Comparison of ENCODE assay signal across 13 cellular contexts in the genomic region with DNA sequence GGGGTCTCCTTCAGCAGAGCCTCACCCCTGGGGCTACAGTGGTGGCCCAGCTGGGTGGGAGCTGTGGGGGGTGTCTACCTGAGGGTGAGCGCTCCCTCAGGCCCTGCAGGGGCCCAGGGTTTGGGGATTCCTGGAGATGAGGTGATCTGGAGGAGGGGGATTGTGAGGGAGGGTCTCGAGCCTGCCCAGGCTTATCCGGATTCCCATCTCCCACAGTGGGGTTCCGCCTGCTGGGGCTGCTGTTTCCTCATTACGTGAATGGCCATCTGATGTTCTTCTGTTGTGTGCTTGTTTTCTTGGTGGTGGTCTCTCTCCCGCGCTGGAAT. TPM values are rescaled to one million over a fixed set of nuclear protein-coding genes. Genes with fewer than 3 reads are reported as not detected.
A peak's percentile ranks its signal among the peaks of the same experiment; 100 is the strongest.
DNase-seq lines count a peak whose midpoint lies in the region; ATAC-seq, FAIRE-seq and TF ChIP-seq lines count a peak whose summit lies in the region.
"Had no signal": no experiment of that assay in that cellular context is flagged by ENCODE, and none has a peak within 500 bp of the region (broad histone marks: within the 10 kb centered on the region; RNA-seq: fewer than 3 reads in every experiment).

No MANE protein-coding gene starts in this region.

- peaks cover 30% of the 10 kb centered on the region for H3K4me1 Mint-ChIP-seq in Caco-2 (ENCODE audit: low read depth, unreplicated experiment)
- peaks cover 37% of the 10 kb centered on the region for H3K4me1 Mint-ChIP-seq in endothelial cell (ENCODE audit: unreplicated experiment)

- POLR2A ChIA-PET in Caco-2 (lab: Charles Lee) = no interaction called here

- H3K36me3 ChIP-seq in Caco-2 (ENCODE audit: control insufficient read depth, insufficient read depth, low read length) = no peaks in the 10 kb centered on the region
- peaks cover 10% of the 10 kb centered on the region; the same call in 1 of the 2 replicates for H3K36me3 ChIP-seq in Loucy (ENCODE audit: insufficient read depth, low read length)
- no peaks in the 10 kb centered on the region for H3K36me3 ChIP-seq in skeletal muscle tissue (ENCODE audit: control insufficient read depth in 3 of 3, insufficient read depth in 3 of 3, low read length in 3 of 3)
- H3K36me3 ChIP-seq: SJCRH30 had no signal

- H3K36me3 Mint-ChIP-seq in Caco-2 (ENCODE audit: insufficient read depth, unreplicated experiment) (peaks cover 24% of the 10 kb centered on the region), endothelial cell (ENCODE audit: low read depth, unreplicated experiment) (peaks cover 24% of the 10 kb centered on the region)

- peak overlapping the region; percentile 83 for H3K27ac ChIP-seq in skeletal muscle tissue (ENCODE audit: low read depth, low read length)
- H3K27ac ChIP-seq: SJCRH30 had no signal

- peak overlapping the region; percentile 89 for H3K4me2 ChIP-seq in Loucy (ENCODE audit: low read depth, low read length, poor library complexity, severe bottlenecking)

- CTCF ChIA-PET in Caco-2 (lab: Charles Lee) = no interaction called here

- peaks cover 94% of the 10 kb centered on the region for H3K79me2 ChIP-seq in Loucy (ENCODE audit: insufficient read depth, low read length)

- H3K27me3 ChIP-seq in Caco-2 (replicated peaks; ENCODE audit: control insufficient read depth, insufficient read depth, low read length) (no peaks in the 10 kb centered on the region), Loucy (ENCODE audit: insufficient read depth, low read length, poor library complexity, severe bottlenecking) (no peaks in the 10 kb centered on the region), skeletal muscle tissue (ENCODE audit: control insufficient read depth in 3 of 3, insufficient read depth in 3 of 3, low read length in 3 of 3) (no peaks in the 10 kb centered on the region)
- H3K27me3 ChIP-seq: SJCRH30 had no signal

- intact Hi-C loops in Caco-2 (cut with micrococcal nuclease; ENCODE audit: unreplicated experiment) = no loop called here

- DNase-seq in Caco-2 (no peak), endothelial cell (ENCODE audit: low spot score) (no peak), GM20000 (ENCODE audit: low spot score) (no peak), urothelium cell line (ENCODE audit: low spot score) (no peak)
- DNase-seq: activated CD8-positive, alpha-beta memory T cell treated with anti-CD3 and anti-CD28 coated beads, Interleukin-2, amount 50 U/mL, for 48 hours; aorta; effector CD8-positive, alpha-beta T cell; SJCRH30; stimulated activated CD4-positive, alpha-beta T cell treated with anti-CD3 and anti-CD28 coated beads, Interleukin-4, amount 100 ng/mL, for 1 hour had no signal

- H3F3A ChIP-seq in Loucy (ENCODE audit: low read depth) = no peaks in the 10 kb centered on the region

- H3K4me3 ChIP-seq in Caco-2 (ENCODE audit: low read depth, low read length) (no peak overlapping the region), Loucy (ENCODE audit: low read length, poor library complexity, severe bottlenecking) (peak overlapping the region; percentile 81), skeletal muscle tissue (ENCODE audit: low read length in 3 of 3) (peak overlapping the region in 2 of 3 donors; percentile 13 to 64)
- H3K4me3 ChIP-seq: SJCRH30 had no signal

- peaks cover 21% of the 10 kb centered on the region for H3K4me1 ChIP-seq in Caco-2
- H3K4me1 ChIP-seq in Loucy (ENCODE audit: insufficient read depth, low read length, poor library complexity, severe bottlenecking) = peaks cover 41% of the 10 kb centered on the region
- peaks cover 81 to 90% (median 86%) of the 10 kb centered on the region in 3 donors for H3K4me1 ChIP-seq in skeletal muscle tissue (ENCODE audit: control insufficient read depth in 3 of 3, insufficient read depth in 3 of 3, low read length in 3 of 3)

- no peaks in the 10 kb centered on the region for H3K9me3 ChIP-seq in Caco-2
- H3K9me3 ChIP-seq in Loucy (ENCODE audit: insufficient read depth, low read depth, low read length) = no peaks in the 10 kb centered on the region
- H3K9me3 ChIP-seq in skeletal muscle tissue (ENCODE audit: control insufficient read depth in 3 of 3, low read length in 3 of 3) = no peaks in the 10 kb centered on the region
- H3K9me3 ChIP-seq: SJCRH30 had no signal

- H3K9me2 ChIP-seq in Loucy (replicated peaks; ENCODE audit: low read depth, low read length) = no peaks in the 10 kb centered on the region

- no peak overlapping the region for H2AFZ ChIP-seq in Loucy (ENCODE audit: low read length)

- ATAC-seq in GM19395 (IDR thresholded peaks at IDR 0.05; ENCODE audit: unreplicated experiment) = no peak

- H3K9ac ChIP-seq in Loucy (ENCODE audit: low read depth, low read length, poor library complexity, severe bottlenecking) (peak overlapping the region; percentile 41), skeletal muscle tissue (ENCODE audit: low read depth in 1 of 3, low read length in 3 of 3) (peak overlapping the region; percentile 58 to 83 (median 60))

- H3K9me3 Mint-ChIP-seq in Caco-2 (ENCODE audit: unreplicated experiment) = no peaks in the 10 kb centered on the region
- H3K9me3 Mint-ChIP-seq in endothelial cell (ENCODE audit: unreplicated experiment) = no peaks in the 10 kb centered on the region

- H3K27me3 Mint-ChIP-seq in Caco-2 (ENCODE audit: insufficient read depth, unreplicated experiment) (no peaks in the 10 kb centered on the region), endothelial cell (ENCODE audit: unreplicated experiment) (peaks cover 19% of the 10 kb centered on the region)

- no peak for FAIRE-seq in urothelium cell line (lab: Jason Lieb, UNC)

- BruUV-seq in Caco-2 (replicated peaks; lab: Mats Ljungman, UMichigan) = no TSS peak

- TF ChIP-seq CTCF in Caco-2 (IDR thresholded peaks at IDR 0.05; ENCODE audit: insufficient read depth in 1 of 2, low read depth in 1 of 2, low read length in 1 of 2, severe bottlenecking in 1 of 2, unreplicated experiment in 1 of 2) = no peak
- no peak for TF ChIP-seq CTCF in Loucy (conservative IDR thresholded peaks at IDR 0.05; ENCODE audit: low read length)
- TF ChIP-seq CTCF in endothelial cell (IDR thresholded peaks at IDR 0.05; ENCODE audit: unreplicated experiment) = no peak
- no peak for TF ChIP-seq CTCF in GM20000 (IDR thresholded peaks at IDR 0.05; ENCODE audit: extremely low read depth, missing control alignments)

- H4K20me1 ChIP-seq in Loucy (ENCODE audit: insufficient read depth, low read length, poor library complexity, severe bottlenecking) = peaks cover 75% of the 10 kb centered on the region

- peak overlapping the region; percentile 51 for H3K27ac Mint-ChIP-seq in Caco-2 (ENCODE audit: unreplicated experiment)
- peak overlapping the region; percentile 18 for H3K27ac Mint-ChIP-seq in endothelial cell (ENCODE audit: unreplicated experiment)

- no peak overlapping the region for H3K4me3 Mint-ChIP-seq in Caco-2 (ENCODE audit: unreplicated experiment)
- H3K4me3 Mint-ChIP-seq in endothelial cell (ENCODE audit: unreplicated experiment) = no peak overlapping the region

RNA-seq across cellular contexts. Expression of a gene that starts 4.4 kb away (rescaled TPM):
- total RNA-seq in Caco-2 (2022) (42.1 and 47.7 TPM in 2 replicates), endothelial cell (ENCODE audit: unreplicated experiment) (34.7 TPM), skeletal muscle tissue (16.2 TPM)

RNA-seq across cellular contexts. Expression of a gene that starts 18.4 kb away (rescaled TPM):
- total RNA-seq in Caco-2 (2022) = 45.8 and 49.3 TPM in 2 replicates
- 30.8 TPM for total RNA-seq in endothelial cell (ENCODE audit: unreplicated experiment)
- 16.7 TPM for total RNA-seq in skeletal muscle tissue

RNA-seq across cellular contexts. Expression of a gene that starts 21.1 kb away (rescaled TPM):
- total RNA-seq in Caco-2 (2022) = 8.4 and 9.4 TPM in 2 replicates
- 0.54 TPM for total RNA-seq in endothelial cell (ENCODE audit: unreplicated experiment)
- total RNA-seq in skeletal muscle tissue = not detected
- total RNA-seq: HT1080, SJCRH30 had no signal

RNA-seq across cellular contexts. Expression of a gene that starts 58.6 kb away (rescaled TPM):
- total RNA-seq in Caco-2 (2022) (104 and 111 TPM in 2 replicates), endothelial cell (ENCODE audit: unreplicated experiment) (72.2 TPM), skeletal muscle tissue (7.8 TPM)
